ENCODE assay signal across 11 cellular contexts in the genomic region with DNA sequence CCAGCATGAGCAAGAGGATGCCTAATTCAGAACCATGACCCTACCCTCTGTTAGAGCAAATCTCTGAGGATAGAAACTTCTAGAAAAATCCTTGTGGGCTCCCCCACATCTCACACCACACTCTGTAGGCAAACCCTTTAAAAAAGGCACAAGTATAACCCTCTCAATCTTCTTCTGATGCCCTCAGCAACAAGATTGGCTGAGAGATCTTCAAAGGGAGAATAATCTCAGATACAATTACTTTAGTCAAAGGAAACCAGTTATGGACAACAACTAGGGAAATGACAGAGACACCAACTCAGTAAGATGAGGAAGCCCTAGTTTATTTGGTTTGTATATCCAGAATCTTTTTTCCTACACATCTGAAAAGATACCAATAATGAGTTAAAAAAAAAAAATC. TPM values are rescaled to one million over a fixed set of nuclear protein-coding genes. Genes with fewer than 3 reads are reported as not detected.
DNase-seq lines count a peak whose midpoint lies in the region; ATAC-seq and TF ChIP-seq lines count a peak whose summit lies in the region.
"Had no signal": no experiment of that assay in that cellular context is flagged by ENCODE, and none has a peak within 500 bp of the region (broad histone marks: within the 10 kb centered on the region; RNA-seq: fewer than 3 reads in every experiment).

No MANE protein-coding gene starts in this region.

- no peak for DNase-seq in activated naive CD4-positive, alpha-beta T cell treated with anti-CD3 and anti-CD28 coated beads for 36 hours
- DNase-seq in activated naive CD4-positive, alpha-beta T cell treated with anti-CD3 and anti-CD28 coated beads, Interleukin-2, amount 50 U/mL, for 16 hours = no peak
- DNase-seq in activated T-helper 1 cell treated with anti-CD3 and anti-CD28 coated beads, Interleukin-12 subunit alpha, Interleukin-12 subunit beta, Interleukin-2, Interleukin-4 antibody, amounts not matched to agents 30 ng/mL and 10 ng/mL and 1 ng/mL, durations not matched to agents 14 hours and 24 hours and 36 hours (ENCODE audit: low spot score) = no peak
- DNase-seq in lower lobe of right lung (no peak), tibial artery (no peak), NOMO-1 treated with dmso at 0.1 percent for 144 hours (lab: John Stamatoyannopoulos, UW; ENCODE audit: unreplicated experiment) (no peak)
- DNase-seq in effector CD8-positive, alpha-beta T cell (lab: John Stamatoyannopoulos, UW) = no peak
- DNase-seq: Kasumi-1, NCI-H446 had no signal

- H3K27me3 Mint-ChIP-seq in activated naive CD4-positive, alpha-beta T cell treated with anti-CD3 and anti-CD28 coated beads for 36 hours (ENCODE audit: low read depth) = no peaks in the 10 kb centered on the region
- no peaks in the 10 kb centered on the region for H3K27me3 Mint-ChIP-seq in activated T-helper 1 cell treated with anti-CD3 and anti-CD28 coated beads, Interleukin-12 subunit alpha, Interleukin-12 subunit beta, Interleukin-2, Interleukin-4 antibody, amounts not matched to agents 30 ng/mL and 10 ng/mL and 1 ng/mL, durations not matched to agents 14 hours and 24 hours and 36 hours (ENCODE audit: insufficient read depth)
- H3K27me3 Mint-ChIP-seq: B cell had no signal

- ATAC-seq in lower lobe of right lung (no peak), GM18517 (IDR thresholded peaks at IDR 0.05; ENCODE audit: unreplicated experiment) (no peak)

- H3K4me1 ChIP-seq in lower lobe of right lung (peaks cover 47% of the 10 kb centered on the region), tibial artery (peaks cover 4 to 23% (median 22%) of the 10 kb centered on the region in 4 donors)

- H3K27me3 ChIP-seq in lower lobe of right lung (ENCODE audit: low read depth) = no peaks in the 10 kb centered on the region
- no peaks in the 10 kb centered on the region for H3K27me3 ChIP-seq in tibial artery

- H3K9me3 ChIP-seq in lower lobe of right lung (no peaks in the 10 kb centered on the region), tibial artery (no peaks in the 10 kb centered on the region)

- intact Hi-C loops in activated naive CD4-positive, alpha-beta T cell treated with anti-CD3 and anti-CD28 coated beads for 36 hours (cut with micrococcal nuclease) = loop anchor here (2.0 kb wide), 1 partner anchor 39 kb away; no protein-coding TSS in a partner anchor
- intact Hi-C loops in activated T-helper 1 cell treated with anti-CD3 and anti-CD28 coated beads, Interleukin-12 subunit alpha, Interleukin-12 subunit beta, Interleukin-2, Interleukin-4 antibody, amounts not matched to agents 30 ng/mL and 10 ng/mL and 1 ng/mL, durations not matched to agents 14 hours and 24 hours and 36 hours (cut with micrococcal nuclease) = loop anchor here (2.0 kb wide), 3 partner anchors 15 to 23 kb away; no protein-coding TSS in a partner anchor
- intact Hi-C loops in lower lobe of right lung (cut with DNase I) (no loop called here), tibial artery (cut with DNase I; ENCODE audit: low total_unique reads) (no loop called here)

- peak overlapping the region; percentile 95 for H3K27ac Mint-ChIP-seq in activated naive CD4-positive, alpha-beta T cell treated with anti-CD3 and anti-CD28 coated beads for 36 hours
- peak overlapping the region; percentile 96 for H3K27ac Mint-ChIP-seq in activated T-helper 1 cell treated with anti-CD3 and anti-CD28 coated beads, Interleukin-12 subunit alpha, Interleukin-12 subunit beta, Interleukin-2, Interleukin-4 antibody, amounts not matched to agents 30 ng/mL and 10 ng/mL and 1 ng/mL, durations not matched to agents 14 hours and 24 hours and 36 hours

- CTCF ChIA-PET in activated naive CD4-positive, alpha-beta T cell treated with anti-CD3 and anti-CD28 coated beads for 36 hours (lab: Charles Lee) = interaction anchor here (0.8 kb wide), 1 partner anchor 18 kb away, joined by 3 read pairs; no protein-coding TSS in a partner anchor

- H3K36me3 ChIP-seq in lower lobe of right lung = no peaks in the 10 kb centered on the region
- H3K36me3 ChIP-seq in tibial artery = no peaks in the 10 kb centered on the region

- peaks cover 63% of the 10 kb centered on the region for H3K4me1 Mint-ChIP-seq in activated naive CD4-positive, alpha-beta T cell treated with anti-CD3 and anti-CD28 coated beads for 36 hours (ENCODE audit: low read depth)
- H3K4me1 Mint-ChIP-seq in activated T-helper 1 cell treated with anti-CD3 and anti-CD28 coated beads, Interleukin-12 subunit alpha, Interleukin-12 subunit beta, Interleukin-2, Interleukin-4 antibody, amounts not matched to agents 30 ng/mL and 10 ng/mL and 1 ng/mL, durations not matched to agents 14 hours and 24 hours and 36 hours (ENCODE audit: low read depth) = peaks cover 65% of the 10 kb centered on the region

- H3K4me3 ChIP-seq in lower lobe of right lung = no peak overlapping the region
- no peak overlapping the region for H3K4me3 ChIP-seq in tibial artery

- peaks cover 2% of the 10 kb centered on the region for H3K9me3 Mint-ChIP-seq in activated naive CD4-positive, alpha-beta T cell treated with anti-CD3 and anti-CD28 coated beads for 36 hours
- peaks cover 16% of the 10 kb centered on the region for H3K9me3 Mint-ChIP-seq in activated T-helper 1 cell treated with anti-CD3 and anti-CD28 coated beads, Interleukin-12 subunit alpha, Interleukin-12 subunit beta, Interleukin-2, Interleukin-4 antibody, amounts not matched to agents 30 ng/mL and 10 ng/mL and 1 ng/mL, durations not matched to agents 14 hours and 24 hours and 36 hours

- no peak overlapping the region for H3K4me3 Mint-ChIP-seq in activated naive CD4-positive, alpha-beta T cell treated with anti-CD3 and anti-CD28 coated beads for 36 hours
- no peak overlapping the region for H3K4me3 Mint-ChIP-seq in activated T-helper 1 cell treated with anti-CD3 and anti-CD28 coated beads, Interleukin-12 subunit alpha, Interleukin-12 subunit beta, Interleukin-2, Interleukin-4 antibody, amounts not matched to agents 30 ng/mL and 10 ng/mL and 1 ng/mL, durations not matched to agents 14 hours and 24 hours and 36 hours

- peaks cover 2% of the 10 kb centered on the region for H3K36me3 Mint-ChIP-seq in activated naive CD4-positive, alpha-beta T cell treated with anti-CD3 and anti-CD28 coated beads for 36 hours (ENCODE audit: low read depth)
- peaks cover 7% of the 10 kb centered on the region for H3K36me3 Mint-ChIP-seq in activated T-helper 1 cell treated with anti-CD3 and anti-CD28 coated beads, Interleukin-12 subunit alpha, Interleukin-12 subunit beta, Interleukin-2, Interleukin-4 antibody, amounts not matched to agents 30 ng/mL and 10 ng/mL and 1 ng/mL, durations not matched to agents 14 hours and 24 hours and 36 hours (ENCODE audit: low read depth)

- H3K27ac ChIP-seq in lower lobe of right lung (peak overlapping the region; percentile 76), tibial artery (peak overlapping the region; percentile 72)

- TF ChIP-seq CTCF in lower lobe of right lung (IDR thresholded peaks at IDR 0.05) = no peak
- no peak for TF ChIP-seq CTCF in tibial artery (IDR thresholded peaks at IDR 0.05)

RNA-seq across cellular contexts. Expression of a gene that starts 49.2 kb away (rescaled TPM):
- total RNA-seq in activated naive CD4-positive, alpha-beta T cell treated with anti-CD3 and anti-CD28 coated beads for 36 hours = 100 to 1,000 TPM; 111 to 115 TPM
- total RNA-seq in activated T-helper 1 cell treated with anti-CD3 and anti-CD28 coated beads, Interleukin-12 subunit alpha, Interleukin-12 subunit beta, Interleukin-2, Interleukin-4 antibody, amounts not matched to agents 30 ng/mL and 10 ng/mL and 1 ng/mL, durations not matched to agents 14 hours and 24 hours and 36 hours = 450 and 455 TPM in 2 replicates
- total RNA-seq in lower lobe of right lung = 3.1 TPM

Comparison
In these comparisons a context has a peak if more than half of its experiments do, and no peak if none do; other contexts are left out.
1. RNA of a gene that starts 49.2 kb away (total RNA-seq): 450 to 455 TPM in activated T-helper 1 cell treated with anti-CD3 and anti-CD28 coated beads, Interleukin-12 subunit alpha, Interleukin-12 subunit beta, Interleukin-2, Interleukin-4 antibody, amounts not matched to agents 30 ng/mL and 10 ng/mL and 1 ng/mL, durations not matched to agents 14 hours and 24 hours and 36 hours and 111 to 115 TPM in activated naive CD4-positive, alpha-beta T cell treated with anti-CD3 and anti-CD28 coated beads for 36 hours; 3.1 TPM in lower lobe of right lung (single experiment); every median in the first group is over 10 times any median in the second.
2. intact Hi-C loops: an anchor here in activated naive CD4-positive, alpha-beta T cell treated with anti-CD3 and anti-CD28 coated beads for 36 hours (2.0 kb wide) and activated T-helper 1 cell treated with anti-CD3 and anti-CD28 coated beads, Interleukin-12 subunit alpha, Interleukin-12 subunit beta, Interleukin-2, Interleukin-4 antibody, amounts not matched to agents 30 ng/mL and 10 ng/mL and 1 ng/mL, durations not matched to agents 14 hours and 24 hours and 36 hours (2.0 kb wide); none called in lower lobe of right lung and tibial artery.